23 cellular contexts compared by ENCODE assay signal in genomic region chr12:93577222-93577621, GRCh38. TPM values are rescaled to one million over a fixed set of nuclear protein-coding genes. Genes with fewer than 3 reads are reported as not detected.
DNase-seq lines count a peak whose midpoint lies in the region; ATAC-seq, FAIRE-seq and TF ChIP-seq lines count a peak whose summit lies in the region.
"Had no signal": no experiment of that assay in that cellular context is flagged by ENCODE, and none has a peak within 500 bp of the region (broad histone marks: within the 10 kb centered on the region; RNA-seq: fewer than 3 reads in every experiment).

No MANE protein-coding gene starts in this region.

- peaks cover 34% of the 10 kb centered on the region for H3K27me3 ChIP-seq in neural cell (ENCODE audit: insufficient read depth, low read depth, low read length)

- TF ChIP-seq CTCF in epithelial cell of esophagus (IDR thresholded peaks at IDR 0.05; ENCODE audit: insufficient read depth, low read depth, low read length, missing control alignments) (no peak), neural cell (IDR thresholded peaks at IDR 0.05; ENCODE audit: poor library complexity, severe bottlenecking) (no peak)

- no peak overlapping the region for H3K27ac ChIP-seq in neural cell (ENCODE audit: low read length)
- H3K27ac ChIP-seq: C4-2B had no signal

- no peaks in the 10 kb centered on the region for H3K9me3 ChIP-seq in neural cell (ENCODE audit: low read length)

- peaks cover 81% of the 10 kb centered on the region for H3K4me1 Mint-ChIP-seq in activated naive CD4-positive, alpha-beta T cell treated with anti-CD3 and anti-CD28 coated beads, Interleukin-2, amount 10 ng/mL, durations not matched to agents 7 days and 5 days

- H3K9me2 ChIP-seq in neural cell (ENCODE audit: insufficient read depth, low read length): no peaks in the 10 kb centered on the region

- H3K36me3 ChIP-seq in neural cell (ENCODE audit: insufficient read depth, low read length): no peaks in the 10 kb centered on the region

- no peak overlapping the region for H2AFZ ChIP-seq in neural cell (ENCODE audit: low read depth, low read length)

- peaks cover 4% of the 10 kb centered on the region for H4K20me1 ChIP-seq in neural cell (ENCODE audit: insufficient read depth)

- CTCF ChIA-PET in activated naive CD4-positive, alpha-beta T cell treated with anti-CD3 and anti-CD28 coated beads, Interleukin-2, amount 10 ng/mL, durations not matched to agents 7 days and 5 days (lab: Charles Lee): interaction anchor here (0.8 kb wide), 1 partner anchor 13 kb away, joined by 4 read pairs; no protein-coding TSS in a partner anchor

- peaks cover 94% of the 10 kb centered on the region for H3K36me3 Mint-ChIP-seq in activated naive CD4-positive, alpha-beta T cell treated with anti-CD3 and anti-CD28 coated beads, Interleukin-2, amount 10 ng/mL, durations not matched to agents 7 days and 5 days

- no peak for DNase-seq in activated naive CD4-positive, alpha-beta T cell treated with anti-CD3 and anti-CD28 coated beads, Interleukin-2, amount 10 ng/mL, durations not matched to agents 7 days and 5 days
- DNase-seq in activated naive CD4-positive, alpha-beta T cell treated with anti-CD3 and anti-CD28 coated beads, Interleukin-2, amount 50 U/mL, for 16 hours: no peak
- DNase-seq in epithelial cell of esophagus (ENCODE audit: low read depth) (peak; percentile 52), NK-92 (lab: John Stamatoyannopoulos, UW; ENCODE audit: unreplicated experiment) (no peak), islet precursor cell (no peak), HTR-8/SVneo (ENCODE audit: insufficient read length, low spot score) (no peak)
- DNase-seq: 8988T, DMS53, H7, KG1, NCI-H1105, NCI-H146, NCI-H2029, NCI-H226, NCI-H510A treated with DMSO at 0.1 percent for 48 hours, NCI-H774 had no signal

- peak overlapping the region; percentile 19 for H3K27ac Mint-ChIP-seq in activated naive CD4-positive, alpha-beta T cell treated with anti-CD3 and anti-CD28 coated beads, Interleukin-2, amount 10 ng/mL, durations not matched to agents 7 days and 5 days

- no peak for TF ChIP-seq RAD21 in neural cell (conservative IDR thresholded peaks at IDR 0.05)

- H3K4me3 ChIP-seq in epithelial cell of esophagus (ENCODE audit: low read length): no peak overlapping the region
- H3K4me3 ChIP-seq in neural cell (ENCODE audit: low read length): peak overlapping the region; percentile 92

- no peaks in the 10 kb centered on the region for H3K9me3 Mint-ChIP-seq in activated naive CD4-positive, alpha-beta T cell treated with anti-CD3 and anti-CD28 coated beads, Interleukin-2, amount 10 ng/mL, durations not matched to agents 7 days and 5 days

- TF ChIP-seq EP300 in neural cell (conservative IDR thresholded peaks at IDR 0.05; ENCODE audit: poor library complexity, severe bottlenecking): no peak

- H3K9ac ChIP-seq in neural cell (ENCODE audit: low read length): no peak overlapping the region

- no peak overlapping the region for H3K4me2 ChIP-seq in neural cell (ENCODE audit: low read length)

- H3K79me2 ChIP-seq in neural cell (replicated peaks; ENCODE audit: insufficient read depth, low read length): peaks cover 25% of the 10 kb centered on the region

- peaks cover 16% of the 10 kb centered on the region for H3K27me3 Mint-ChIP-seq in activated naive CD4-positive, alpha-beta T cell treated with anti-CD3 and anti-CD28 coated beads, Interleukin-2, amount 10 ng/mL, durations not matched to agents 7 days and 5 days

- no peaks in the 10 kb centered on the region for H3F3A ChIP-seq in neural cell (ENCODE audit: insufficient read depth, low read length, poor library complexity, severe bottlenecking)

- H3K4me3 Mint-ChIP-seq in activated naive CD4-positive, alpha-beta T cell treated with anti-CD3 and anti-CD28 coated beads, Interleukin-2, amount 10 ng/mL, durations not matched to agents 7 days and 5 days: peak overlapping the region; percentile 34

- no peak for FAIRE-seq in HTR-8/SVneo (lab: Jason Lieb, UNC)
- FAIRE-seq: D721Med, HepG2 had no signal

- ATAC-seq in GM18867 (IDR thresholded peaks at IDR 0.05; ENCODE audit: unreplicated experiment): no peak
- ATAC-seq: HepG2, Panc1, SK-N-SH treated with all-trans-retinoic acid at 6 μM for 48 hours had no signal

TF ChIP-seq in neural cell, 6 proteins besides CTCF, POLR2A, EP300 and RAD21:
- TF ChIP-seq REST (IDR thresholded peaks at IDR 0.05; ENCODE audit: borderline replicate concordance): no peak
- no peak for TF ChIP-seq EZH2 (IDR thresholded peaks at IDR 0.05; ENCODE audit: borderline replicate concordance, insufficient read depth, low read length, poor library complexity, severe bottlenecking)
- TF ChIP-seq POLR2AphosphoS5 (IDR thresholded peaks at IDR 0.05): no peak
- TF ChIP-seq SMC3 (conservative IDR thresholded peaks at IDR 0.05; ENCODE audit: poor library complexity): no peak
- TF ChIP-seq TAF1 (IDR thresholded peaks at IDR 0.05; ENCODE audit: low read depth): no peak
- no peak for TF ChIP-seq MXI1 (conservative IDR thresholded peaks at IDR 0.05; ENCODE audit: poor library complexity, severe bottlenecking)

RNA-seq across cellular contexts. Expression of gene SOCS2, which starts 4.7 kb away (rescaled TPM):
- polyA plus RNA-seq in neural cell: 115 and 119 TPM in 2 replicates
- 110 and 112 TPM in 2 replicates for polyA minus RNA-seq in neural cell
